In genomic region chr3:186976802-186977201, GRCh38 we compare ENCODE assay signal across 12 cellular contexts. TPM values are rescaled to one million over a fixed set of nuclear protein-coding genes. Genes with fewer than 3 reads are reported as not detected.
DNase-seq lines count a peak whose midpoint lies in the region; ATAC-seq and TF ChIP-seq lines count a peak whose summit lies in the region.
"Had no signal": no experiment of that assay in that cellular context is flagged by ENCODE, and none has a peak within 500 bp of the region (broad histone marks: within the 10 kb centered on the region; RNA-seq: fewer than 3 reads in every experiment).

No MANE protein-coding gene starts in this region.

- peak overlapping the region; percentile 62 for H3K27ac Mint-ChIP-seq in memory B cell
- H3K27ac Mint-ChIP-seq in stimulated activated effector memory CD8-positive, alpha-beta T cell treated with anti-CD3 and anti-CD28 coated beads, Interleukin-12 subunit alpha, Interleukin-12 subunit beta, amount 100 ng/mL, for 72 hours: peak overlapping the region; percentile 89

- H3K9me3 Mint-ChIP-seq in memory B cell: no peaks in the 10 kb centered on the region
- H3K9me3 Mint-ChIP-seq in stimulated activated effector memory CD8-positive, alpha-beta T cell treated with anti-CD3 and anti-CD28 coated beads, Interleukin-12 subunit alpha, Interleukin-12 subunit beta, amount 100 ng/mL, for 72 hours: no peaks in the 10 kb centered on the region
- H3K9me3 Mint-ChIP-seq: activated naive CD8-positive, alpha-beta T cell treated with anti-CD3 and anti-CD28 coated beads, Interleukin-2, amount 10 ng/mL, durations not matched to agents 7 days and 5 days had no signal

- POLR2A ChIA-PET in HEK293 (lab: Yijun Ruan, JAX): no interaction called here

- H3K36me3 Mint-ChIP-seq in memory B cell: peaks cover 37% of the 10 kb centered on the region
- H3K36me3 Mint-ChIP-seq in stimulated activated effector memory CD8-positive, alpha-beta T cell treated with anti-CD3 and anti-CD28 coated beads, Interleukin-12 subunit alpha, Interleukin-12 subunit beta, amount 100 ng/mL, for 72 hours: peaks cover 79% of the 10 kb centered on the region

- ATAC-seq in body of pancreas (no peak), memory B cell (ENCODE audit: low read depth) (no peak), HG03095 (IDR thresholded peaks at IDR 0.05; ENCODE audit: unreplicated experiment) (no peak), HG03460 (IDR thresholded peaks at IDR 0.05; ENCODE audit: unreplicated experiment) (no peak)
- no peak for ATAC-seq in stimulated activated effector memory CD8-positive, alpha-beta T cell treated with anti-CD3 and anti-CD28 coated beads, Interleukin-12 subunit alpha, Interleukin-12 subunit beta, amount 100 ng/mL, for 72 hours

- peak in 1 of 4 donors; percentile 10 for DNase-seq in body of pancreas
- no peak for DNase-seq in memory B cell (ENCODE audit: low spot score in 2 of 2)
- DNase-seq in stimulated activated effector memory CD8-positive, alpha-beta T cell treated with anti-CD3 and anti-CD28 coated beads, Interleukin-12 subunit alpha, Interleukin-12 subunit beta, amount 100 ng/mL, for 72 hours (ENCODE audit: low spot score in 2 of 2): no peak
- no peak for DNase-seq in activated T-cell treated with anti-CD3 and anti-CD28 coated beads for 4 hours
- DNase-seq in effector CD8-positive, alpha-beta T cell (lab: John Stamatoyannopoulos, UW): no peak
- DNase-seq: activated CD4-positive, alpha-beta T cell treated with anti-CD3 and anti-CD28 coated beads for 4 hours; activated naive CD8-positive, alpha-beta T cell treated with anti-CD3 and anti-CD28 coated beads, Interleukin-2, amount 10 ng/mL, durations not matched to agents 7 days and 5 days; left lung; NCI-H446 treated with DMSO at 0.1 percent for 48 hours had no signal

- H3K9me3 ChIP-seq in HEK293 (ENCODE audit: control insufficient read depth, insufficient read depth, low read depth, low read length) (no peaks in the 10 kb centered on the region), body of pancreas (no peaks in the 10 kb centered on the region)
- H3K9me3 ChIP-seq: left lung had no signal

- H3K27ac ChIP-seq in HEK293 (ENCODE audit: extremely low read depth, low read depth, low read length) (peak overlapping the region; percentile 50), body of pancreas (peak overlapping the region; percentile 66 to 92 (median 88))
- H3K27ac ChIP-seq: left lung had no signal

- no peaks in the 10 kb centered on the region for H3K27me3 Mint-ChIP-seq in memory B cell
- H3K27me3 Mint-ChIP-seq: activated naive CD8-positive, alpha-beta T cell treated with anti-CD3 and anti-CD28 coated beads, Interleukin-2, amount 10 ng/mL, durations not matched to agents 7 days and 5 days had no signal

- no peak overlapping the region for H3K4me3 Mint-ChIP-seq in memory B cell
- no peak overlapping the region for H3K4me3 Mint-ChIP-seq in stimulated activated effector memory CD8-positive, alpha-beta T cell treated with anti-CD3 and anti-CD28 coated beads, Interleukin-12 subunit alpha, Interleukin-12 subunit beta, amount 100 ng/mL, for 72 hours
- H3K4me3 Mint-ChIP-seq: activated naive CD8-positive, alpha-beta T cell treated with anti-CD3 and anti-CD28 coated beads, Interleukin-2, amount 10 ng/mL, durations not matched to agents 7 days and 5 days had no signal

- H3K4me1 ChIP-seq in HEK293 (ENCODE audit: control insufficient read depth, insufficient read depth, low read length): peaks cover 4% of the 10 kb centered on the region; the same call in 1 of the 2 replicates
- peaks cover 38% of the 10 kb centered on the region for H3K4me1 ChIP-seq in body of pancreas
- H3K4me1 ChIP-seq: left lung had no signal

- TF ChIP-seq POLR2A in body of pancreas (IDR thresholded peaks at IDR 0.05): no peak

- peaks cover 39% of the 10 kb centered on the region for H3K4me1 Mint-ChIP-seq in memory B cell
- peaks cover 53% of the 10 kb centered on the region for H3K4me1 Mint-ChIP-seq in stimulated activated effector memory CD8-positive, alpha-beta T cell treated with anti-CD3 and anti-CD28 coated beads, Interleukin-12 subunit alpha, Interleukin-12 subunit beta, amount 100 ng/mL, for 72 hours

- H3K4me3 ChIP-seq in HEK293 (ENCODE audit: low read depth, low read length) (no peak overlapping the region), body of pancreas (no peak overlapping the region)
- H3K4me3 ChIP-seq: left lung had no signal

- CTCF ChIA-PET in HEK293 (lab: Yijun Ruan, JAX): no interaction called here

- no peaks in the 10 kb centered on the region for H3K27me3 ChIP-seq in body of pancreas
- H3K27me3 ChIP-seq: left lung had no signal

- intact Hi-C loops in body of pancreas (cut with DNase I): no loop called here

- TF ChIP-seq CTCF in HEK293 (tag by site-specific recombination; IDR thresholded peaks at IDR 0.05) (no peak), body of pancreas (IDR thresholded peaks at IDR 0.05) (no peak)

- H3K36me3 ChIP-seq in HEK293 (ENCODE audit: control insufficient read depth in 2 of 2, insufficient read depth in 1 of 2, low read length in 2 of 2): no peaks in the 10 kb centered on the region; a peak in 1 of 3 replicates
- no peaks in the 10 kb centered on the region for H3K36me3 ChIP-seq in body of pancreas (replicated peaks in 1 of 2; ENCODE audit: insufficient read depth in 1 of 2, low read depth in 2 of 2)

- WGBS in body of pancreas, 2 donors: 29 to 45% methylated on average over 5 of the region's 5 CpGs

TF ChIP-seq in HEK293, 187 proteins besides CTCF, POLR2A, EP300 and RAD21:
- TF ChIP-seq ZIC2 (tag by site-specific recombination; IDR thresholded peaks at IDR 0.05): no peak
- TF ChIP-seq ZNF626 (tag by site-specific recombination; IDR thresholded peaks at IDR 0.05): no peak
- TF ChIP-seq REPIN1 (tag by site-specific recombination; IDR thresholded peaks at IDR 0.05; ENCODE audit: low read depth): no peak
- no peak for TF ChIP-seq ZNF221 (tag by site-specific recombination; IDR thresholded peaks at IDR 0.05; ENCODE audit: borderline replicate concordance)
- TF ChIP-seq ZBTB7A (tag by site-specific recombination; IDR thresholded peaks at IDR 0.05; ENCODE audit: low read depth): no peak
- TF ChIP-seq GLIS1 (tag by site-specific recombination; IDR thresholded peaks at IDR 0.05): no peak
- TF ChIP-seq ZSCAN23 (tag by site-specific recombination; IDR thresholded peaks at IDR 0.05): no peak
- TF ChIP-seq ZNF214 (tag by site-specific recombination; IDR thresholded peaks at IDR 0.05; ENCODE audit: borderline replicate concordance): no peak
- no peak for TF ChIP-seq ZNF560 (tag by site-specific recombination; IDR thresholded peaks at IDR 0.05; ENCODE audit: borderline replicate concordance)
- no peak for TF ChIP-seq ZNF677 (tag by site-specific recombination; IDR thresholded peaks at IDR 0.05)
- no peak for TF ChIP-seq ZNF24 (tag by site-specific recombination; IDR thresholded peaks at IDR 0.05)
- TF ChIP-seq FEZF1 (tag by site-specific recombination; IDR thresholded peaks at IDR 0.05): no peak
- TF ChIP-seq ZNF776 (tag by site-specific recombination; IDR thresholded peaks at IDR 0.05; ENCODE audit: borderline replicate concordance): no peak
TF ChIP-seq in HEK293: peak in this region for 0.

RNA-seq across cellular contexts. Expression of gene ST6GAL1, which starts 46.5 kb away (rescaled TPM):
- total RNA-seq in body of pancreas: 10 to 100 TPM; 10.2 to 12.2 TPM
